Comparison of ENCODE assay signal across 1 cellular context in the genomic region with DNA sequence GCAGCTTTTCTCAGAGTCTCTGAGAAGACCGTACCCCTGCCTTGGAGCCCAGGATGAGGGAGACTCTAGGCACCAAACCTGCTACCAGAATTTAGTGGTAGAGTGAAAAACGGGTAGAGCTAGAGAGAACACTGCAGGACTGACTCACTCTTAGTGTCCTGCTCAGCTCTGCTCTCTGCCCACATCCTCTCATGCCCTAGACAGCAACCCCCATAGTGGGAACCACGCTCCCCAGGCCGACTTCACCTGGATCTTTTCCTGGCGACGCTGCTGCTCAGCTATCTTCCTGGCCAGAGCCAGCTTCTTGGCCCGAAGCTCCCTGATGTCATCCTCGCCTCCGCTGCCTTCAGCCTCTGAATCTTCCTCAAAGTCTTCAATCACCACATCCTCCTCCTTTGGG.
TF ChIP-seq lines count a peak whose summit lies in the region.

No MANE protein-coding gene starts in this region.

TF ChIP-seq in IMR-90, 13 proteins besides CTCF, POLR2A, EP300 and RAD21:
- no peak for TF ChIP-seq BHLHE40 (IDR thresholded peaks at IDR 0.05; ENCODE audit: low read depth, low read length)
- TF ChIP-seq SMC3 (IDR thresholded peaks at IDR 0.05; ENCODE audit: low read depth, low read length), result no peak
- no peak for TF ChIP-seq MAZ (IDR thresholded peaks at IDR 0.05; ENCODE audit: borderline replicate concordance, low read depth, low read length)
- no peak for TF ChIP-seq RFX5 (IDR thresholded peaks at IDR 0.05; ENCODE audit: low read depth, low read length)
- no peak for TF ChIP-seq MAFK (IDR thresholded peaks at IDR 0.05; ENCODE audit: low read depth, low read length)
- TF ChIP-seq NFE2L2 (IDR thresholded peaks at IDR 0.05; ENCODE audit: low read depth, low read length), result no peak
- TF ChIP-seq, protein P1, sequence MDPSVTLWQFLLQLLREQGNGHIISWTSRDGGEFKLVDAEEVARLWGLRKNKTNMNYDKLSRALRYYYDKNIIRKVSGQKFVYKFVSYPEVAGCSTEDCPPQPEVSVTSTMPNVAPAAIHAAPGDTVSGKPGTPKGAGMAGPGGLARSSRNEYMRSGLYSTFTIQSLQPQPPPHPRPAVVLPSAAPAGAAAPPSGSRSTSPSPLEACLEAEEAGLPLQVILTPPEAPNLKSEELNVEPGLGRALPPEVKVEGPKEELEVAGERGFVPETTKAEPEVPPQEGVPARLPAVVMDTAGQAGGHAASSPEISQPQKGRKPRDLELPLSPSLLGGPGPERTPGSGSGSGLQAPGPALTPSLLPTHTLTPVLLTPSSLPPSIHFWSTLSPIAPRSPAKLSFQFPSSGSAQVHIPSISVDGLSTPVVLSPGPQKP (IDR thresholded peaks at IDR 0.05; ENCODE audit: borderline replicate concordance, low read depth, low read length), result no peak
- no peak for TF ChIP-seq FOS (IDR thresholded peaks at IDR 0.05; ENCODE audit: low read depth, low read length)
- TF ChIP-seq MXI1 (IDR thresholded peaks at IDR 0.05; ENCODE audit: borderline replicate concordance, low read depth, low read length), result no peak
- no peak for TF ChIP-seq CEBPB (IDR thresholded peaks at IDR 0.05; ENCODE audit: low read depth, low read length)
TF ChIP-seq in IMR-90: peak in this region for 0.
